In genomic region chr17:81502471-81503017, GRCh38 we compare ENCODE assay signal across 1 cellular context.
TF ChIP-seq lines count a peak whose summit lies in the region.

No MANE protein-coding gene starts in this region.

TF ChIP-seq in K562, 482 proteins besides CTCF, POLR2A, EP300 and RAD21 (continued from another document):
- TF ChIP-seq MAX (CRISPR knock-in tag; IDR thresholded peaks at IDR 0.05) (peak; percentile 35; the same call in 1 of the 2 replicates), SAFB2 (IDR thresholded peaks at IDR 0.05; ENCODE audit: borderline replicate concordance, low read depth, low read length, severe bottlenecking) (no peak), ZNF57 (CRISPR knock-in tag; IDR thresholded peaks at IDR 0.05) (no peak)
TF ChIP-seq in K562: peak in this region for 1.
